In genomic region chr15:100058458-100058857, GRCh38 we compare ENCODE assay signal across 20 cellular contexts.
"Had no signal": no experiment of that assay in that cellular context is flagged by ENCODE, and none has a peak within 500 bp of the region (broad histone marks: within the 10 kb centered on the region; RNA-seq: fewer than 3 reads in every experiment).

No MANE protein-coding gene starts in this region.

- H3K27ac ChIP-seq: SJSA1, SK-N-MC had no signal

- H3K36me3 ChIP-seq: SJSA1 had no signal

- H3K4me1 ChIP-seq: SJSA1 had no signal

- H3K9me3 ChIP-seq: SJSA1 had no signal

- H3K4me3 ChIP-seq: SJSA1, SK-N-MC had no signal

- DNase-seq: KBM-7, MV-4-11, NCI-H1048, NCI-H1105, NCI-H1417, NCI-H1436 treated with DMSO at 0.1 percent for 48 hours, NCI-H1694, NCI-H187 treated with DMSO at 0.1 percent for 48 hours, NCI-H2029 treated with DMSO at 0.1 percent for 48 hours, NCI-H2171 treated with DMSO at 0.1 percent for 48 hours, NCI-H345, NCI-H446 treated with DMSO at 0.1 percent for 48 hours, NCI-H526 treated with DMSO at 0.1 percent for 48 hours, NCI-H748 treated with DMSO at 0.1 percent for 48 hours, Right ventricle myocardium superior, RPMI8226, SIG-M5 had no signal

- ATAC-seq: HepG2 had no signal
